In the genomic region with DNA sequence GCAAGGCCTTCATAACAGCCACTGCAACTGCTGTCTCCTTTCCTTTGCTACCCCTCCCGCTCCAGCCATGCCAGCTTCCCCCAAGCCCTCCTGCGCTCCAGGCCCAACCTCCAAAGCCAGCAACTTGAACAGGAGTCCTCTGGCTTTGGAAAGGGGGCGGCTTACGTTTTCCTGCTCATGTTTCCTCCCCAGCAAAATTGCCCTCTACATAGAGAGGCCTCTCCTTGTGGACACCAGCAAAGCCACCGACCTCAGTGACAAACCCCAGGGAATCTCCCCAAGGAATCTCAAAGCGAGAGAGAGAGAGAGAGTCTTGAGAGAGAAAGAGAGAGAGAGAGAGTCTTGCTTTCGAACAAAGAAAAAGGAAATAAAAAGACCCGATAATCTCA, we compare ENCODE assay signal across 8 cellular contexts. TPM values are rescaled to one million over a fixed set of nuclear protein-coding genes. Genes with fewer than 3 reads are reported as not detected.
DNase-seq lines count a peak whose midpoint lies in the region; ATAC-seq and TF ChIP-seq lines count a peak whose summit lies in the region.

No MANE protein-coding gene starts in this region.

- peaks cover 50% of the 10 kb centered on the region for H3K4me1 Mint-ChIP-seq in activated CD4-positive, alpha-beta memory T cell treated with anti-CD3 and anti-CD28 coated beads, Interleukin-2, amount 10 ng/mL, durations not matched to agents 7 days and 5 days

- H3K4me3 Mint-ChIP-seq in activated CD4-positive, alpha-beta memory T cell treated with anti-CD3 and anti-CD28 coated beads, Interleukin-2, amount 10 ng/mL, durations not matched to agents 7 days and 5 days, result peak overlapping the region; percentile 99

- H3K27me3 Mint-ChIP-seq in activated CD4-positive, alpha-beta memory T cell treated with anti-CD3 and anti-CD28 coated beads, Interleukin-2, amount 10 ng/mL, durations not matched to agents 7 days and 5 days, result no peaks in the 10 kb centered on the region

- no peak for TF ChIP-seq CTCF in 22Rv1 (IDR thresholded peaks at IDR 0.05)
- no peak for TF ChIP-seq CTCF in heart left ventricle (IDR thresholded peaks at IDR 0.05)
- no peak for TF ChIP-seq CTCF in retinal pigment epithelial cell (conservative IDR thresholded peaks at IDR 0.05; ENCODE audit: low read depth, low read length)

- H3K9me3 Mint-ChIP-seq in activated CD4-positive, alpha-beta memory T cell treated with anti-CD3 and anti-CD28 coated beads, Interleukin-2, amount 10 ng/mL, durations not matched to agents 7 days and 5 days, result no peaks in the 10 kb centered on the region

- peak; percentile 24 for DNase-seq in activated CD4-positive, alpha-beta memory T cell treated with anti-CD3 and anti-CD28 coated beads, Interleukin-2, amount 10 ng/mL, durations not matched to agents 7 days and 5 days
- DNase-seq in heart left ventricle (peak in 3 of 5 donors; percentile 25 to 47 (median 37)), retinal pigment epithelial cell (ENCODE audit: low read depth) (no peak), NCI-H2196 treated with DMSO at 0.1 percent for 48 hours (lab: John Stamatoyannopoulos, UW; ENCODE audit: unreplicated experiment) (no peak)
- no peak for DNase-seq in effector CD4-positive, alpha-beta T cell

- H3K27me3 ChIP-seq in heart left ventricle, result no peaks in the 10 kb centered on the region

- intact Hi-C loops in heart left ventricle (cut with DNase I), result loop anchor here in 3 of 10 donors (5.0 to 10.0 kb wide), 3 partner anchors 35 to 65 kb away; a partner anchor contains a TSS

- H3K9me3 ChIP-seq in heart left ventricle, result no peaks in the 10 kb centered on the region

- POLR2A ChIA-PET in activated CD4-positive, alpha-beta memory T cell treated with anti-CD3 and anti-CD28 coated beads, Interleukin-2, amount 10 ng/mL, durations not matched to agents 7 days and 5 days (lab: Charles Lee), result interaction anchor here (1.7 kb wide), 1 partner anchor 16 kb away, joined by 6 read pairs; no protein-coding TSS in a partner anchor

- ATAC-seq in GM18868 (IDR thresholded peaks at IDR 0.05; ENCODE audit: unreplicated experiment) (peak; percentile 19), HG03139 (IDR thresholded peaks at IDR 0.05; ENCODE audit: unreplicated experiment) (peak; percentile 22), heart left ventricle (peak; percentile 59 to 65 (median 60))

- H3K36me3 Mint-ChIP-seq in activated CD4-positive, alpha-beta memory T cell treated with anti-CD3 and anti-CD28 coated beads, Interleukin-2, amount 10 ng/mL, durations not matched to agents 7 days and 5 days (ENCODE audit: low read depth), result peaks cover 48% of the 10 kb centered on the region

- peak overlapping the region; percentile 72 for H3K27ac ChIP-seq in 22Rv1
- H3K27ac ChIP-seq in heart left ventricle, result peak overlapping the region; percentile 61 to 98 (median 94)

- H3K27ac Mint-ChIP-seq in activated CD4-positive, alpha-beta memory T cell treated with anti-CD3 and anti-CD28 coated beads, Interleukin-2, amount 10 ng/mL, durations not matched to agents 7 days and 5 days, result peak overlapping the region; percentile 93

- peak overlapping the region; percentile 59 to 91 (median 88) for H3K4me3 ChIP-seq in heart left ventricle
- H3K4me3 ChIP-seq in retinal pigment epithelial cell (ENCODE audit: low read length), result peak overlapping the region; percentile 99

- TF ChIP-seq POLR2A in heart left ventricle (IDR thresholded peaks at IDR 0.05), result no peak

- WGBS in heart left ventricle, 4 donors, result 12 to 17% (median 14%) methylated on average over 8 of the region's 8 CpGs

- H3K36me3 ChIP-seq in heart left ventricle, result peaks cover 0 to 33% (median 28%) of the 10 kb centered on the region in 9 donors

- peaks cover 0 to 70% (median 39%) of the 10 kb centered on the region in 12 donors for H3K4me1 ChIP-seq in heart left ventricle

- CTCF ChIA-PET in activated CD4-positive, alpha-beta memory T cell treated with anti-CD3 and anti-CD28 coated beads, Interleukin-2, amount 10 ng/mL, durations not matched to agents 7 days and 5 days (lab: Charles Lee), result no interaction called here

RNA-seq across cellular contexts. Expression of a gene that starts 0.4 kb away (rescaled TPM):
- total RNA-seq in activated CD4-positive, alpha-beta memory T cell treated with anti-CD3 and anti-CD28 coated beads, Interleukin-2, amount 10 ng/mL, durations not matched to agents 7 days and 5 days, result 10 to 100 TPM; 28.2 to 31.0 TPM
- total RNA-seq in heart left ventricle, result 10 to 100 TPM in 7 of 9 donors, 1 to 10 TPM in 2; 9.2 to 26.2 (median 14.8) TPM
- 10 to 100 TPM in 1 of 2 donors, 1 to 10 TPM in 1; 6.6 to 26.7 TPM for polyA plus RNA-seq in heart left ventricle

RNA-seq across cellular contexts. Expression of a gene that starts 17.1 kb away (rescaled TPM):
- total RNA-seq in activated CD4-positive, alpha-beta memory T cell treated with anti-CD3 and anti-CD28 coated beads, Interleukin-2, amount 10 ng/mL, durations not matched to agents 7 days and 5 days, result 10 to 100 TPM; 63.5 to 63.6 TPM
- total RNA-seq in heart left ventricle, result 10 to 100 TPM in 2 of 9 donors, 1 to 10 TPM in 7; 4.8 to 31.2 (median 7.9) TPM
- polyA plus RNA-seq in heart left ventricle, result 1 to 10 TPM; 5.9 to 7.7 TPM

RNA-seq across cellular contexts. Expression of a gene that starts 42.7 kb away (rescaled TPM):
- total RNA-seq in activated CD4-positive, alpha-beta memory T cell treated with anti-CD3 and anti-CD28 coated beads, Interleukin-2, amount 10 ng/mL, durations not matched to agents 7 days and 5 days, result not detected
- not detected for total RNA-seq in heart left ventricle
- not detected for polyA plus RNA-seq in heart left ventricle

RNA-seq across cellular contexts. Expression of a gene that starts 55.3 kb away (rescaled TPM):
- total RNA-seq in activated CD4-positive, alpha-beta memory T cell treated with anti-CD3 and anti-CD28 coated beads, Interleukin-2, amount 10 ng/mL, durations not matched to agents 7 days and 5 days, result 100 to 1,000 TPM; 100 to 103 TPM
- total RNA-seq in heart left ventricle, result 10 to 100 TPM in 3 of 9 donors, 1 to 10 TPM in 6; 3.1 to 47.6 (median 9.1) TPM
- polyA plus RNA-seq in heart left ventricle, result 1 to 10 TPM; 5.1 to 5.2 TPM

Comparison
In these comparisons a context has a peak if more than half of its experiments do, and no peak if none do; other contexts are left out.
1. DNase-seq: peak in activated CD4-positive, alpha-beta memory T cell treated with anti-CD3 and anti-CD28 coated beads, Interleukin-2, amount 10 ng/mL, durations not matched to agents 7 days and 5 days (single experiment) and heart left ventricle (3 of 5); none in retinal pigment epithelial cell (single experiment), NCI-H2196 treated with DMSO at 0.1 percent for 48 hours (single experiment) and effector CD4-positive, alpha-beta T cell (single experiment).
2. Peak in every context shown above with its lines, with median percentiles within 50 percentile points of each other: ATAC-seq.